In genomic region chr14:92582706-92583452, GRCh38 we compare ENCODE assay signal across 1 cellular context.
TF ChIP-seq lines count a peak whose summit lies in the region.

No MANE protein-coding gene starts in this region.

TF ChIP-seq in GM12878, 131 proteins besides CTCF, POLR2A, EP300 and RAD21 (continued from another document and continues in another):
- TF ChIP-seq GATAD2B (conservative IDR thresholded peaks at IDR 0.05; ENCODE audit: low read depth) (peak; percentile 23; the same call in 1 of the 2 replicates), MYB (IDR thresholded peaks at IDR 0.05; ENCODE audit: borderline replicate concordance, low read depth, low read length) (no peak), PRDM15 (CRISPR knock-in tag; IDR thresholded peaks at IDR 0.05) (no peak), NFIC (IDR thresholded peaks at IDR 0.05; ENCODE audit: low read depth, low read length) (peak; percentile 86), ASH2L (IDR thresholded peaks at IDR 0.05; ENCODE audit: borderline replicate concordance, low read depth) (no peak), RCOR1 (conservative IDR thresholded peaks at IDR 0.05; ENCODE audit: low read depth, low read length) (no peak), SREBF2 (IDR thresholded peaks at IDR 0.05; ENCODE audit: low read length) (no peak), RBBP5 (conservative IDR thresholded peaks at IDR 0.05) (no peak), SMAD1 (IDR thresholded peaks at IDR 0.05; ENCODE audit: low read depth, partially characterized antibody) (no peak), CHD4 (IDR thresholded peaks at IDR 0.05) (no peak), ZNF622 (IDR thresholded peaks at IDR 0.05) (no peak), HDAC2 (IDR thresholded peaks at IDR 0.05) (no peak), EZH2 (IDR thresholded peaks at IDR 0.05; ENCODE audit: borderline replicate concordance, control insufficient read depth, low read depth, low read length) (no peak), SP1 (IDR thresholded peaks at IDR 0.05; ENCODE audit: low read depth, low read length) (peak; percentile 60), EGR1 (IDR thresholded peaks at IDR 0.05; ENCODE audit: borderline replicate concordance in 1 of 2, low read depth in 2 of 2, low read length in 2 of 2) (peak in 1 of 2 experiments; percentile 58; a peak in 1 of 3 replicates), ZNF274 (IDR thresholded peaks at IDR 0.05; ENCODE audit: insufficient read depth, insufficient read length) (no peak), FOS (IDR thresholded peaks at IDR 0.05; ENCODE audit: borderline replicate concordance, extremely low read depth, insufficient read length) (no peak), ETV6 (conservative IDR thresholded peaks at IDR 0.05 in 1 of 2, IDR thresholded peaks at IDR 0.05 in 1 of 2; ENCODE audit: borderline replicate concordance in 1 of 2, low read depth in 1 of 2) (peak in 1 of 2 experiments; percentile 99; a peak in 2 of 4 replicates), HDAC6 (IDR thresholded peaks at IDR 0.05; ENCODE audit: unreplicated experiment) (no peak), SREBF1 (IDR thresholded peaks at IDR 0.05; ENCODE audit: low read length) (no peak), FOXM1 (IDR thresholded peaks at IDR 0.05; ENCODE audit: low read depth, low read length) (peak; percentile 77), CHD2 (IDR thresholded peaks at IDR 0.05; ENCODE audit: borderline replicate concordance, low read depth, low read length) (no peak), RELA (IDR thresholded peaks at IDR 0.05; ENCODE audit: borderline replicate concordance, partially characterized antibody) (peak; percentile 92), PAX5 (IDR thresholded peaks at IDR 0.05; ENCODE audit: borderline replicate concordance, low read depth, low read length) (peak; percentile 77; the same call in 1 of the 2 replicates), CBX3 (IDR thresholded peaks at IDR 0.05; ENCODE audit: borderline replicate concordance, low read depth) (no peak), SUZ12 (IDR thresholded peaks at IDR 0.05; ENCODE audit: unreplicated experiment) (no peak), BRCA1 (IDR thresholded peaks at IDR 0.05; ENCODE audit: low read depth, low read length) (no peak), KLF5 (IDR thresholded peaks at IDR 0.05; ENCODE audit: partially characterized antibody) (no peak), NBN (IDR thresholded peaks at IDR 0.05) (peak; percentile 75), HDGF (IDR thresholded peaks at IDR 0.05) (peak; percentile 81; the same call in 1 of the 2 replicates), STAT1 (conservative IDR thresholded peaks at IDR 0.05) (no peak), JUND (IDR thresholded peaks at IDR 0.05; ENCODE audit: low read depth, low read length) (no peak), CHD1 (IDR thresholded peaks at IDR 0.05; ENCODE audit: low read depth, low read length) (no peak), NFYA (IDR thresholded peaks at IDR 0.05; ENCODE audit: borderline replicate concordance, low read depth, low read length) (no peak), MEF2B (IDR thresholded peaks at IDR 0.05; ENCODE audit: partially characterized antibody, poor library complexity, severe bottlenecking) (peak; percentile 51), KAT2A (conservative IDR thresholded peaks at IDR 0.05; ENCODE audit: control insufficient read depth, low read depth, low read length) (no peak), WRNIP1 (IDR thresholded peaks at IDR 0.05; ENCODE audit: borderline replicate concordance, low read depth, low read length) (no peak), GABPA (IDR thresholded peaks at IDR 0.05; ENCODE audit: low read depth) (peak; percentile 54; the same call in 1 of the 2 replicates), FOXK2 (IDR thresholded peaks at IDR 0.05) (no peak), ZNF24 (IDR thresholded peaks at IDR 0.05) (no peak), BCL3 (IDR thresholded peaks at IDR 0.05; ENCODE audit: borderline replicate concordance, insufficient read depth, low read depth, low read length, poor library complexity, severe bottlenecking) (peak; percentile 97), RB1 (IDR thresholded peaks at IDR 0.05; ENCODE audit: borderline replicate concordance) (no peak), STAT3 (IDR thresholded peaks at IDR 0.05; ENCODE audit: low read depth, low read length) (peak; percentile 57; the same call in 1 of the 2 replicates), SUPT20H (IDR thresholded peaks at IDR 0.05; ENCODE audit: borderline replicate concordance, control insufficient read depth, low read depth, low read length) (no peak), BCL11A (IDR thresholded peaks at IDR 0.05; ENCODE audit: low read depth, low read length) (peak; percentile 80), YBX1 (IDR thresholded peaks at IDR 0.05) (no peak), KDM1A (IDR thresholded peaks at IDR 0.05; ENCODE audit: borderline replicate concordance) (0 out of 2 replicates have a peak, but pooled peaks have one; percentile 15), PML (IDR thresholded peaks at IDR 0.05; ENCODE audit: low read length) (no peak), ZNF384 (IDR thresholded peaks at IDR 0.05; ENCODE audit: borderline replicate concordance, low read depth, low read length) (no peak), MEF2A (IDR thresholded peaks at IDR 0.05; ENCODE audit: insufficient read depth, low read depth, low read length) (peak; percentile 61; the same call in 1 of the 2 replicates), MLLT1 (IDR thresholded peaks at IDR 0.05) (peak; percentile 65), ATF7 (IDR thresholded peaks at IDR 0.05; ENCODE audit: low read depth) (peak; percentile 76), EED (IDR thresholded peaks at IDR 0.05; ENCODE audit: low read depth) (peak; percentile 95)
- TF ChIP-seq, protein P1, sequence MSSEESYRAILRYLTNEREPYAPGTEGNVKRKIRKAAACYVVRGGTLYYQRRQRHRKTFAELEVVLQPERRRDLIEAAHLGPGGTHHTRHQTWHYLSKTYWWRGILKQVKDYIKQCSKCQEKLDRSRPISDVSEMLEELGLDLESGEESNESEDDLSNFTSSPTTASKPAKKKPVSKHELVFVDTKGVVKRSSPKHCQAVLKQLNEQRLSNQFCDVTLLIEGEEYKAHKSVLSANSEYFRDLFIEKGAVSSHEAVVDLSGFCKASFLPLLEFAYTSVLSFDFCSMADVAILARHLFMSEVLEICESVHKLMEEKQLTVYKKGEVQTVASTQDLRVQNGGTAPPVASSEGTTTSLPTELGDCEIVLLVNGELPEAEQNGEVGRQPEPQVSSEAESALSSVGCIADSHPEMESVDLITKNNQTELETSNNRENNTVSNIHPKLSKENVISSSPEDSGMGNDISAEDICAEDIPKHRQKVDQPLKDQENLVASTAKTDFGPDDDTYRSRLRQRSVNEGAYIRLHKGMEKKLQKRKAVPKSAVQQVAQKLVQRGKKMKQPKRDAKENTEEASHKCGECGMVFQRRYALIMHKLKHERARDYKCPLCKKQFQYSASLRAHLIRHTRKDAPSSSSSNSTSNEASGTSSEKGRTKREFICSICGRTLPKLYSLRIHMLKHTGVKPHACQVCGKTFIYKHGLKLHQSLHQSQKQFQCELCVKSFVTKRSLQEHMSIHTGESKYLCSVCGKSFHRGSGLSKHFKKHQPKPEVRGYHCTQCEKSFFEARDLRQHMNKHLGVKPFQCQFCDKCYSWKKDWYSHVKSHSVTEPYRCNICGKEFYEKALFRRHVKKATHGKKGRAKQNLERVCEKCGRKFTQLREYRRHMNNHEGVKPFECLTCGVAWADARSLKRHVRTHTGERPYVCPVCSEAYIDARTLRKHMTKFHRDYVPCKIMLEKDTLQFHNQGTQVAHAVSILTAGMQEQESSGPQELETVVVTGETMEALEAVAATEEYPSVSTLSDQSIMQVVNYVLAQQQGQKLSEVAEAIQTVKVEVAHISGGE (CRISPR knock-in tag; IDR thresholded peaks at IDR 0.05) = no peak
- TF ChIP-seq, protein P2, sequence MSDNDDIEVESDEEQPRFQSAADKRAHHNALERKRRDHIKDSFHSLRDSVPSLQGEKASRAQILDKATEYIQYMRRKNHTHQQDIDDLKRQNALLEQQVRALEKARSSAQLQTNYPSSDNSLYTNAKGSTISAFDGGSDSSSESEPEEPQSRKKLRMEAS (IDR thresholded peaks at IDR 0.05; ENCODE audit: low read depth, low read length) = no peak
- TF ChIP-seq, protein P3, sequence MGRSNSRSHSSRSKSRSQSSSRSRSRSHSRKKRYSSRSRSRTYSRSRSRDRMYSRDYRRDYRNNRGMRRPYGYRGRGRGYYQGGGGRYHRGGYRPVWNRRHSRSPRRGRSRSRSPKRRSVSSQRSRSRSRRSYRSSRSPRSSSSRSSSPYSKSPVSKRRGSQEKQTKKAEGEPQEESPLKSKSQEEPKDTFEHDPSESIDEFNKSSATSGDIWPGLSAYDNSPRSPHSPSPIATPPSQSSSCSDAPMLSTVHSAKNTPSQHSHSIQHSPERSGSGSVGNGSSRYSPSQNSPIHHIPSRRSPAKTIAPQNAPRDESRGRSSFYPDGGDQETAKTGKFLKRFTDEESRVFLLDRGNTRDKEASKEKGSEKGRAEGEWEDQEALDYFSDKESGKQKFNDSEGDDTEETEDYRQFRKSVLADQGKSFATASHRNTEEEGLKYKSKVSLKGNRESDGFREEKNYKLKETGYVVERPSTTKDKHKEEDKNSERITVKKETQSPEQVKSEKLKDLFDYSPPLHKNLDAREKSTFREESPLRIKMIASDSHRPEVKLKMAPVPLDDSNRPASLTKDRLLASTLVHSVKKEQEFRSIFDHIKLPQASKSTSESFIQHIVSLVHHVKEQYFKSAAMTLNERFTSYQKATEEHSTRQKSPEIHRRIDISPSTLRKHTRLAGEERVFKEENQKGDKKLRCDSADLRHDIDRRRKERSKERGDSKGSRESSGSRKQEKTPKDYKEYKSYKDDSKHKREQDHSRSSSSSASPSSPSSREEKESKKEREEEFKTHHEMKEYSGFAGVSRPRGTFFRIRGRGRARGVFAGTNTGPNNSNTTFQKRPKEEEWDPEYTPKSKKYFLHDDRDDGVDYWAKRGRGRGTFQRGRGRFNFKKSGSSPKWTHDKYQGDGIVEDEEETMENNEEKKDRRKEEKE (IDR thresholded peaks at IDR 0.05) = no peak
- TF ChIP-seq, protein P4, sequence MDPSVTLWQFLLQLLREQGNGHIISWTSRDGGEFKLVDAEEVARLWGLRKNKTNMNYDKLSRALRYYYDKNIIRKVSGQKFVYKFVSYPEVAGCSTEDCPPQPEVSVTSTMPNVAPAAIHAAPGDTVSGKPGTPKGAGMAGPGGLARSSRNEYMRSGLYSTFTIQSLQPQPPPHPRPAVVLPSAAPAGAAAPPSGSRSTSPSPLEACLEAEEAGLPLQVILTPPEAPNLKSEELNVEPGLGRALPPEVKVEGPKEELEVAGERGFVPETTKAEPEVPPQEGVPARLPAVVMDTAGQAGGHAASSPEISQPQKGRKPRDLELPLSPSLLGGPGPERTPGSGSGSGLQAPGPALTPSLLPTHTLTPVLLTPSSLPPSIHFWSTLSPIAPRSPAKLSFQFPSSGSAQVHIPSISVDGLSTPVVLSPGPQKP (IDR thresholded peaks at IDR 0.05; ENCODE audit: low read depth, low read length) = no peak
- TF ChIP-seq, protein P5, sequence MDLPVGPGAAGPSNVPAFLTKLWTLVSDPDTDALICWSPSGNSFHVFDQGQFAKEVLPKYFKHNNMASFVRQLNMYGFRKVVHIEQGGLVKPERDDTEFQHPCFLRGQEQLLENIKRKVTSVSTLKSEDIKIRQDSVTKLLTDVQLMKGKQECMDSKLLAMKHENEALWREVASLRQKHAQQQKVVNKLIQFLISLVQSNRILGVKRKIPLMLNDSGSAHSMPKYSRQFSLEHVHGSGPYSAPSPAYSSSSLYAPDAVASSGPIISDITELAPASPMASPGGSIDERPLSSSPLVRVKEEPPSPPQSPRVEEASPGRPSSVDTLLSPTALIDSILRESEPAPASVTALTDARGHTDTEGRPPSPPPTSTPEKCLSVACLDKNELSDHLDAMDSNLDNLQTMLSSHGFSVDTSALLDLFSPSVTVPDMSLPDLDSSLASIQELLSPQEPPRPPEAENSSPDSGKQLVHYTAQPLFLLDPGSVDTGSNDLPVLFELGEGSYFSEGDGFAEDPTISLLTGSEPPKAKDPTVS (IDR thresholded peaks at IDR 0.05; ENCODE audit: low read depth, low read length) = no peak
